23 cellular contexts compared by ENCODE assay signal in the genomic region with DNA sequence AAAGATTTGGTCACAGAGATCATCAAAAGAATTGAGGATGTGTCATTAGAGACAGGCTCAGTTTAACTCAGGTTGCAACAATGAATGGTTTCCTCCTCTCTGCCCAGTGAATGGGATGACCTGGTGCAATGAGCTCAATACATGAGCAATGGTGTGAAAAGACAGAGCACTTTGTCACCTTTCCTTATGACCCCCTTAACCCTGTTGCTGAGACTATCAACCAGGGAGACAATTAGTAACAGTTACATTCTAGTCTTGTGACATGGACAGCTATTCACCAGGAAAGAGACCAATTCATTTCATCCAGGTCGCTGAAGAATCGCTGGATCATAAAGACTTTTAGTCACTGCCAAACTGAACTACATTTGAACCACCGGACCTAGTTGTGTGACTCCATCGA. TPM values are rescaled to one million over a fixed set of nuclear protein-coding genes. Genes with fewer than 3 reads are reported as not detected.
"Had no signal": no experiment of that assay in that cellular context is flagged by ENCODE, and none has a peak within 500 bp of the region (broad histone marks: within the 10 kb centered on the region; RNA-seq: fewer than 3 reads in every experiment).

No MANE protein-coding gene starts in this region.

- FAIRE-seq: endometrium, kidney had no signal

- H3K36me3 ChIP-seq: gastrocnemius medialis, heart left ventricle, lower lobe of right lung, sigmoid colon, stomach, thyroid gland, vagina had no signal

- ATAC-seq: effector memory CD8-positive, alpha-beta T cell; gastrocnemius medialis; heart left ventricle; left colon; left ventricle myocardium superior; lower lobe of right lung; naive thymus-derived CD8-positive, alpha-beta T cell; right cardiac atrium; stimulated activated effector memory CD8-positive, alpha-beta T cell treated with anti-CD3 and anti-CD28 coated beads, Interleukin-12 subunit alpha, Interleukin-12 subunit beta, amount 100 ng/mL, for 72 hours had no signal

- DNase-seq: cortex of kidney; effector memory CD8-positive, alpha-beta T cell; gastrocnemius medialis; heart left ventricle; kidney; left colon; left ventricle myocardium superior; lower lobe of right lung; naive thymus-derived CD8-positive, alpha-beta T cell; right cardiac atrium; sigmoid colon; stimulated activated CD4-positive, alpha-beta T cell treated with anti-CD3 and anti-CD28 coated beads, Interleukin-2, amount 100 ng/mL, for 24 hours; stimulated activated CD4-positive, alpha-beta T cell treated with anti-CD3 and anti-CD28 coated beads, Interleukin-4, amount 100 ng/mL, for 24 hours; stimulated activated naive CD4-positive, alpha-beta T cell treated with Interleukin-2 at 50 U/mL for 16 hours; stomach; thyroid gland; trophoblast cell had no signal

- H3K4me3 ChIP-seq: gastrocnemius medialis, heart left ventricle, hepatocyte, lower lobe of right lung, sigmoid colon, stomach, thyroid gland, vagina had no signal

- H3K27me3 ChIP-seq: gastrocnemius medialis, heart left ventricle, hepatocyte, sigmoid colon, stomach, thyroid gland, vagina had no signal

RNA-seq across cellular contexts. Expression of gene CDH6, which starts 19.9 kb away (rescaled TPM):
- total RNA-seq: dermis microvascular lymphatic vessel endothelial cell; myocyte; naive thymus-derived CD8-positive, alpha-beta T cell had no signal
